Comparison of ENCODE assay signal across 8 cellular contexts in genomic region chr10:72335394-72336258, GRCh38. TPM values are rescaled to one million over a fixed set of nuclear protein-coding genes. Genes with fewer than 3 reads are reported as not detected.
A peak's percentile ranks its signal among the peaks of the same experiment; 100 is the strongest.
DNase-seq lines count a peak whose midpoint lies in the region; ATAC-seq, FAIRE-seq and TF ChIP-seq lines count a peak whose summit lies in the region.

No MANE protein-coding gene starts in this region.

- TF ChIP-seq CTCF in endothelial cell of umbilical vein (IDR thresholded peaks at IDR 0.05; ENCODE audit: extremely low read depth in 1 of 2, insufficient read depth in 1 of 2, low read depth in 1 of 2, low read length in 2 of 2) (peak in 1 of 2 donors; percentile 5), osteocyte (IDR thresholded peaks at IDR 0.05) (no peak), D721Med (IDR thresholded peaks at IDR 0.05; ENCODE audit: insufficient read depth, missing control alignments) (no peak)

- H3K4me2 ChIP-seq in endothelial cell of umbilical vein (ENCODE audit: insufficient read depth, low read length): no peak overlapping the region

- H4K20me1 ChIP-seq in endothelial cell of umbilical vein (replicated peaks; ENCODE audit: control insufficient read depth, extremely low read depth, insufficient read depth, low read length): no peaks in the 10 kb centered on the region

- peak overlapping the region; percentile 88 for H3K27ac Mint-ChIP-seq in activated CD4-positive, alpha-beta T cell treated with anti-CD3 and anti-CD28 coated beads, Interleukin-2, amount 10 ng/mL, durations not matched to agents 24 days and 14 days
- peak overlapping the region; percentile 91 for H3K27ac Mint-ChIP-seq in T-helper 1 cell treated with Interleukin-12 subunit alpha and Interleukin-12 subunit beta and Interleukin-4 antibody, amounts not matched to agents 30 μg/mL and 1 μg/mL, for 36 hours
- peak overlapping the region; percentile 95 for H3K27ac Mint-ChIP-seq in osteocyte (ENCODE audit: unreplicated experiment)

- peak overlapping the region; percentile 97 for H3K27ac ChIP-seq in endothelial cell of umbilical vein (ENCODE audit: insufficient read depth, low read depth, low read length)

- no peaks in the 10 kb centered on the region for H3K27me3 Mint-ChIP-seq in activated CD4-positive, alpha-beta T cell treated with anti-CD3 and anti-CD28 coated beads, Interleukin-2, amount 10 ng/mL, durations not matched to agents 24 days and 14 days
- no peaks in the 10 kb centered on the region for H3K27me3 Mint-ChIP-seq in T-helper 1 cell treated with Interleukin-12 subunit alpha and Interleukin-12 subunit beta and Interleukin-4 antibody, amounts not matched to agents 30 μg/mL and 1 μg/mL, for 36 hours (ENCODE audit: low read depth)
- no peaks in the 10 kb centered on the region for H3K27me3 Mint-ChIP-seq in osteocyte (ENCODE audit: unreplicated experiment)

- peak; percentile 38 for ATAC-seq in HG03095 (IDR thresholded peaks at IDR 0.05; ENCODE audit: unreplicated experiment)

- H3K36me3 ChIP-seq in endothelial cell of umbilical vein (ENCODE audit: control insufficient read depth in 2 of 2, extremely low read depth in 1 of 2, insufficient read depth in 2 of 2, low read length in 2 of 2): peaks cover 1 to 14% of the 10 kb centered on the region in 2 experiments

- H3K9me3 Mint-ChIP-seq in activated CD4-positive, alpha-beta T cell treated with anti-CD3 and anti-CD28 coated beads, Interleukin-2, amount 10 ng/mL, durations not matched to agents 24 days and 14 days: no peaks in the 10 kb centered on the region
- no peaks in the 10 kb centered on the region for H3K9me3 Mint-ChIP-seq in T-helper 1 cell treated with Interleukin-12 subunit alpha and Interleukin-12 subunit beta and Interleukin-4 antibody, amounts not matched to agents 30 μg/mL and 1 μg/mL, for 36 hours
- H3K9me3 Mint-ChIP-seq in osteocyte (ENCODE audit: unreplicated experiment): no peaks in the 10 kb centered on the region

- peaks cover 61% of the 10 kb centered on the region for H3K4me1 Mint-ChIP-seq in activated CD4-positive, alpha-beta T cell treated with anti-CD3 and anti-CD28 coated beads, Interleukin-2, amount 10 ng/mL, durations not matched to agents 24 days and 14 days
- H3K4me1 Mint-ChIP-seq in T-helper 1 cell treated with Interleukin-12 subunit alpha and Interleukin-12 subunit beta and Interleukin-4 antibody, amounts not matched to agents 30 μg/mL and 1 μg/mL, for 36 hours (ENCODE audit: low read depth): peaks cover 57% of the 10 kb centered on the region
- H3K4me1 Mint-ChIP-seq in osteocyte (ENCODE audit: unreplicated experiment): peaks cover 62% of the 10 kb centered on the region

- no peak overlapping the region for H2AFZ ChIP-seq in endothelial cell of umbilical vein (ENCODE audit: low read depth, low read length)

- CTCF ChIA-PET in endothelial cell of umbilical vein (lab: Charles Lee): interaction anchor here (0.8 to 12.3 kb wide), 10 partner anchors 10 to 439 kb away, joined by 3 to 214 read pairs (median 4); partner anchors contain the start of gene DDIT4

- H3K9ac ChIP-seq in endothelial cell of umbilical vein (replicated peaks; ENCODE audit: extremely low read depth, insufficient read depth, low read length): peak overlapping the region; percentile 83

- H3K79me2 ChIP-seq in endothelial cell of umbilical vein (ENCODE audit: control insufficient read depth, insufficient read depth, low read length): no peaks in the 10 kb centered on the region

- no peaks in the 10 kb centered on the region for H3K27me3 ChIP-seq in endothelial cell of umbilical vein (ENCODE audit: control insufficient read depth in 2 of 2, insufficient read depth in 2 of 2, low read length in 2 of 2)

- intact Hi-C loops in activated CD4-positive, alpha-beta T cell treated with anti-CD3 and anti-CD28 coated beads, Interleukin-2, amount 10 ng/mL, durations not matched to agents 24 days and 14 days (cut with micrococcal nuclease): loop anchor here (1.0 to 10.0 kb wide), 8 partner anchors 15 to 401 kb away; no protein-coding TSS in a partner anchor
- intact Hi-C loops in endothelial cell of umbilical vein (cut with micrococcal nuclease): loop anchor here (1.0 to 5.0 kb wide), 4 partner anchors 16 to 163 kb away; partner anchors contain the start of gene DDIT4

- TF ChIP-seq POLR2A in endothelial cell of umbilical vein (IDR thresholded peaks at IDR 0.05; ENCODE audit: low read depth, low read length): no peak

- H3K9me3 ChIP-seq in endothelial cell of umbilical vein (replicated peaks; ENCODE audit: control insufficient read depth, insufficient read depth, low read length): no peaks in the 10 kb centered on the region

- no TSS peak for BruUV-seq in endothelial cell of umbilical vein (replicated peaks; lab: Mats Ljungman, UMichigan)

- peak; percentile 88 for DNase-seq in activated CD4-positive, alpha-beta T cell treated with anti-CD3 and anti-CD28 coated beads, Interleukin-2, amount 10 ng/mL, durations not matched to agents 24 days and 14 days
- no peak for DNase-seq in activated CD4-positive, alpha-beta T cell treated with anti-CD3 and anti-CD28 coated beads, Interleukin-2, amount 50 U/mL, for 4 hours
- DNase-seq in endothelial cell of umbilical vein (ENCODE audit: low read depth, low spot score): peak; percentile 59
- no peak for DNase-seq in osteocyte (ENCODE audit: extremely low spot score, unreplicated experiment)
- no peak for DNase-seq in D721Med (ENCODE audit: insufficient read length, low spot score)
- no peak for DNase-seq in HuH-7.5 (ENCODE audit: low spot score)

- H3K4me3 ChIP-seq in endothelial cell of umbilical vein (replicated peaks in 1 of 3; ENCODE audit: insufficient read depth in 1 of 3, low read depth in 1 of 3, low read length in 3 of 3): no peak overlapping the region

- H3K9me1 ChIP-seq in endothelial cell of umbilical vein (replicated peaks; ENCODE audit: control insufficient read depth, extremely low read depth, insufficient read depth, low read length): no peaks in the 10 kb centered on the region

- POLR2A ChIA-PET in endothelial cell of umbilical vein (lab: Charles Lee): interaction anchor here (1.0 to 3.1 kb wide), 2 partner anchors 38 to 61 kb away, joined by 3 to 30 read pairs; partner anchors contain the start of gene DDIT4

- dilution Hi-C loops in endothelial cell of umbilical vein (cut with MboI; ENCODE audit: extremely low pct_ligation_motif_present, low sequenced_read_pairs): no loop called here

- peaks cover 38% of the 10 kb centered on the region for H3K36me3 Mint-ChIP-seq in activated CD4-positive, alpha-beta T cell treated with anti-CD3 and anti-CD28 coated beads, Interleukin-2, amount 10 ng/mL, durations not matched to agents 24 days and 14 days (ENCODE audit: low read depth)
- peaks cover 35% of the 10 kb centered on the region for H3K36me3 Mint-ChIP-seq in T-helper 1 cell treated with Interleukin-12 subunit alpha and Interleukin-12 subunit beta and Interleukin-4 antibody, amounts not matched to agents 30 μg/mL and 1 μg/mL, for 36 hours (ENCODE audit: low read depth)
- peaks cover 14% of the 10 kb centered on the region for H3K36me3 Mint-ChIP-seq in osteocyte (ENCODE audit: unreplicated experiment)

- FAIRE-seq in endothelial cell of umbilical vein (lab: Jason Lieb, UNC) (peak; percentile 79), D721Med (lab: Jason Lieb, UNC) (no peak)

- H3K4me3 Mint-ChIP-seq in activated CD4-positive, alpha-beta T cell treated with anti-CD3 and anti-CD28 coated beads, Interleukin-2, amount 10 ng/mL, durations not matched to agents 24 days and 14 days: peak overlapping the region; percentile 70
- H3K4me3 Mint-ChIP-seq in T-helper 1 cell treated with Interleukin-12 subunit alpha and Interleukin-12 subunit beta and Interleukin-4 antibody, amounts not matched to agents 30 μg/mL and 1 μg/mL, for 36 hours: peak overlapping the region; percentile 50
- H3K4me3 Mint-ChIP-seq in osteocyte (ENCODE audit: unreplicated experiment): no peak overlapping the region

- H3K4me1 ChIP-seq in endothelial cell of umbilical vein (ENCODE audit: control insufficient read depth, extremely low read depth, insufficient read depth, low read length): peaks cover 59% of the 10 kb centered on the region

TF ChIP-seq in endothelial cell of umbilical vein, 7 proteins besides CTCF, POLR2A, EP300 and RAD21:
- TF ChIP-seq GATA2 (IDR thresholded peaks at IDR 0.05; ENCODE audit: insufficient read depth, insufficient read length, low read depth, low read length) (no peak), MYC (IDR thresholded peaks at IDR 0.05; ENCODE audit: low read depth, low read length) (no peak), JUN (IDR thresholded peaks at IDR 0.05; ENCODE audit: borderline replicate concordance, insufficient read depth, insufficient read length, low read depth) (no peak), POLR2AphosphoS5 (IDR thresholded peaks at IDR 0.05; ENCODE audit: insufficient read depth, low read depth, low read length) (no peak), MAX (IDR thresholded peaks at IDR 0.05; ENCODE audit: insufficient read depth, insufficient read length) (no peak), EZH2 (IDR thresholded peaks at IDR 0.05; ENCODE audit: borderline replicate concordance, low read depth, low read length, severe bottlenecking) (no peak), FOS (IDR thresholded peaks at IDR 0.05; ENCODE audit: borderline replicate concordance, insufficient read depth, low read length) (no peak)

RNA-seq across cellular contexts. Expression of gene DNAJB12, which starts 19.1 kb away (rescaled TPM):
- 32.5 and 35.1 TPM in 2 replicates for total RNA-seq in activated CD4-positive, alpha-beta T cell treated with anti-CD3 and anti-CD28 coated beads, Interleukin-2, amount 10 ng/mL, durations not matched to agents 24 days and 14 days
- 44.2 and 45.2 TPM in 2 replicates for total RNA-seq in endothelial cell of umbilical vein
- 25.0 and 27.2 TPM in 2 replicates for polyA plus RNA-seq in endothelial cell of umbilical vein
- 28.7 and 29.4 TPM in 2 replicates for polyA plus RNA-seq in endothelial cell of umbilical vein (2011; cell fraction: cytosol; rRNA removed)
- polyA plus RNA-seq in endothelial cell of umbilical vein (2011; cell fraction: nucleus; rRNA removed): 47.2 and 50.5 TPM in 2 replicates
- polyA plus RNA-seq in endothelial cell of umbilical vein (2012): 23.5 and 23.7 TPM in 2 replicates
- 25.7 and 28.2 TPM in 2 replicates for polyA minus RNA-seq in endothelial cell of umbilical vein
- 20.3 TPM for polyA minus RNA-seq in endothelial cell of umbilical vein (2011; cell fraction: cytosol; rRNA and poly(A)+ RNA removed)
- polyA minus RNA-seq in endothelial cell of umbilical vein (2011; cell fraction: nucleus; rRNA and poly(A)+ RNA removed): 30.6 and 33.3 TPM in 2 replicates
- 42.4 and 43.0 TPM in 2 replicates for total RNA-seq in osteocyte

Comparison
In these comparisons a context has a peak if more than half of its experiments do, and no peak if none do; other contexts are left out.
1. DNase-seq: peak in activated CD4-positive, alpha-beta T cell treated with anti-CD3 and anti-CD28 coated beads, Interleukin-2, amount 10 ng/mL, durations not matched to agents 24 days and 14 days (single experiment) and endothelial cell of umbilical vein (single experiment); none in activated CD4-positive, alpha-beta T cell treated with anti-CD3 and anti-CD28 coated beads, Interleukin-2, amount 50 U/mL, for 4 hours (0 of 2), osteocyte (single experiment), D721Med (single experiment) and HuH-7.5 (single experiment).
2. Peak in every context shown above with its lines, with median percentiles within 50 percentile points of each other: H3K27ac Mint-ChIP-seq.